8 cellular contexts compared by ENCODE assay signal in the genomic region with DNA sequence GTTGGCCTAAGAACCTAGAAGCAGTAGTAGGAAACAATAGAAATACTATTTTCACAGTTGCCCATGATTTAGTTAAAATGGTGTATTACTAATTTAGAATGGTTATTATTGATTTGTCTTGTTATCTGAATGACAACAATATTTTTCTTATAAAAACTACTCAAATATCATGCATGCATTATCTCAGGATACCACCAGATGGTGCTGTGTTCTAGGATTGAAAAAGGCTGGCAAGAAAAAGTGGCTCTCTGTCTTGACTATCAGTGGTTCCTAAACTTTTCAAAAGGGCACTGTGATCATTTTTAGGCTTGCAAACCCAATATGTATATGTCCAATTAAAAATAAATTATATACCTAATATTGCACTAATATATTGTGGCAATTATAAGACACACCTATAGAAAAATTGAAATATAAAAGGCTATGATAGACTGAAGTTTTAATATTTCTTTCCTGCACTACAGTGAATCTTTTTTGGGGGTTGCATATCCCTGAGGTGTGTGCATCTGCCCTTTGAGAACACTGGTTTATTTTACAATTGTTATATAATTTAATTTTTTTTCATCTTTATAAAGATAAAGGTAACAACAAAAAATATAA.
DNase-seq lines count a peak whose midpoint lies in the region; ATAC-seq and TF ChIP-seq lines count a peak whose summit lies in the region.

No MANE protein-coding gene starts in this region.

- peak; percentile 51 for ATAC-seq in HG02678 (IDR thresholded peaks at IDR 0.05; ENCODE audit: unreplicated experiment)

- no peak overlapping the region for H3K27ac Mint-ChIP-seq in endothelial cell (ENCODE audit: unreplicated experiment)

- no peaks in the 10 kb centered on the region for H3K9me3 ChIP-seq in OCI-LY7 (ENCODE audit: low read length)

- H2AFZ ChIP-seq in OCI-LY7 (ENCODE audit: low read length): no peak overlapping the region

- CTCF ChIA-PET in OCI-LY7 (lab: Charles Lee; ENCODE audit: unreplicated experiment): no interaction called here

- H3K4me1 Mint-ChIP-seq in endothelial cell (ENCODE audit: unreplicated experiment): no peaks in the 10 kb centered on the region

- no peaks in the 10 kb centered on the region for H3K9me3 Mint-ChIP-seq in endothelial cell (ENCODE audit: unreplicated experiment)

- no peaks in the 10 kb centered on the region for H3K79me2 ChIP-seq in OCI-LY7 (ENCODE audit: insufficient read depth, low read depth, low read length)

- H3K27ac ChIP-seq in OCI-LY7 (ENCODE audit: low read depth, low read length, poor library complexity, severe bottlenecking): no peak overlapping the region

- BruUV-seq in OCI-LY7 (replicated peaks; lab: Mats Ljungman, UMichigan): no TSS peak

- H3K27me3 Mint-ChIP-seq in endothelial cell (ENCODE audit: unreplicated experiment): no peaks in the 10 kb centered on the region

- no peak overlapping the region for H3K4me3 Mint-ChIP-seq in endothelial cell (ENCODE audit: unreplicated experiment)

- POLR2A ChIA-PET in OCI-LY7 (lab: Charles Lee): no interaction called here

- H3K4me2 ChIP-seq in OCI-LY7 (ENCODE audit: low read length): no peak overlapping the region

- H4K20me1 ChIP-seq in OCI-LY7 (ENCODE audit: insufficient read depth, low read length): no peaks in the 10 kb centered on the region

- no peaks in the 10 kb centered on the region for H3K36me3 Mint-ChIP-seq in endothelial cell (ENCODE audit: low read depth, unreplicated experiment)

- no peak overlapping the region for H3K4me3 ChIP-seq in OCI-LY7 (ENCODE audit: low read depth, low read length, poor library complexity, severe bottlenecking)

- no peaks in the 10 kb centered on the region for H3K36me3 ChIP-seq in OCI-LY7 (ENCODE audit: insufficient read depth, low read length)

- DNase-seq in NCI-H82 (lab: John Stamatoyannopoulos, UW) (peak; percentile 74), NCI-H82 treated with DMSO at 0.1 percent for 48 hours (lab: John Stamatoyannopoulos, UW; ENCODE audit: unreplicated experiment) (no peak), OCI-LY7 (ENCODE audit: low spot score) (peak; percentile 42), endothelial cell (ENCODE audit: low spot score) (peak; percentile 28), pons (ENCODE audit: low spot score) (peak; percentile 42), ecto neural progenitor cell (ENCODE audit: low spot score) (no peak)
- DNase-seq in activated CD8-positive, alpha-beta memory T cell treated with anti-CD3 and anti-CD28 coated beads for 24 hours: no peak

- intact Hi-C loops in OCI-LY7 (cut with micrococcal nuclease; ENCODE audit: unreplicated experiment): loop anchor here (10.0 kb wide), 1 partner anchor 1095 kb away; no protein-coding TSS in a partner anchor

- TF ChIP-seq CTCF in OCI-LY7 (conservative IDR thresholded peaks at IDR 0.05; ENCODE audit: low read length) (peak; percentile 94), endothelial cell (IDR thresholded peaks at IDR 0.05; ENCODE audit: unreplicated experiment) (peak; percentile 96)

- H3K4me1 ChIP-seq in OCI-LY7 (ENCODE audit: insufficient read depth, low read length, poor library complexity, severe bottlenecking): no peaks in the 10 kb centered on the region

- no peaks in the 10 kb centered on the region for H3K9me2 ChIP-seq in OCI-LY7 (ENCODE audit: insufficient read depth, low read length)

Comparison
In these comparisons a context has a peak if more than half of its experiments do, and no peak if none do; other contexts are left out.
1. DNase-seq: peak in NCI-H82 (single experiment), OCI-LY7 (single experiment), endothelial cell (single experiment) and pons (single experiment); none in NCI-H82 treated with DMSO at 0.1 percent for 48 hours (single experiment), activated CD8-positive, alpha-beta memory T cell treated with anti-CD3 and anti-CD28 coated beads for 24 hours (single experiment) and ecto neural progenitor cell (single experiment).